8 cellular contexts compared by ENCODE assay signal in the genomic region with DNA sequence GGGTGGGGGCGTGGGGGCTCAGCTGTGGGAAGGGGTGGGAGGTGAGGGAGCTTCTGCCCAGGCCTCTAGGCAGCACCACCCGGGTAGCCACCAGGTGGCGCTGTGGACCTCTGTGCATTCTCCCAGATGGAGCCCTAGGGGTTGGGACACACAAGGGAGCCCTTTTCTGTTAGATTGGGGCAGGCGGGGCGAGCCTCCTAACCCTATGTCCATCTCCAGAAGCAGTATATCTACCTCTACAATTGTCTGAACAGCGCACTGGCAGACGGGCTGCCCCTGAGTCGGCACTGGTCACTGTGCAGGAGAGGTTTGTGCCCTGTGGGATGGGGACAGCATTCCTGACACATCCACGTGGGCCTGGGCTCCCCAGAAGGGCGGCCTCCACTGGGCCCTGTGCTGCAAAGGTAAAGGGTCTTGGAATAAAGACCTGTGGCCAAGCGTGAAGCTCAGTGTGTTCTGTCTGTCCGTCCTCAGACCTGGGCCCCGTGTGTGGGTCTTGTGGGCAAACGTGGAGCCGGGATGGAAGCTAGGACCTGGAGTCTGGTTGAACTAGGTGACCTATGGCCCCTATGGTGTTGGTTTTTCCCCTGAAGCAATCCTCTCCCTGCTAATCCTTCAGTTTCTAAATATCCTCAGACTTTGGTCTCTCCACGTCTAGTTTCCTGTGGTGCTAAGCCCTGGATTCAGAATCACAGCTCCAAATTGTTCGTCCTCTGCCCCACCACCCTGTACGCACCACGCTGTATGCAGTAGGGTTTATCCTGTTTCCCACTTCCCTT. TPM values are rescaled to one million over a fixed set of nuclear protein-coding genes. Genes with fewer than 3 reads are reported as not detected.
A peak's percentile ranks its signal among the peaks of the same experiment; 100 is the strongest.
DNase-seq lines count a peak whose midpoint lies in the region; ATAC-seq, FAIRE-seq and TF ChIP-seq lines count a peak whose summit lies in the region.

No MANE protein-coding gene starts in this region.

- H3K27ac ChIP-seq in right atrium auricular region (no peak overlapping the region), small intestine (ENCODE audit: low read depth in 1 of 2, low read length in 1 of 2) (no peak overlapping the region)

- 36 to 49% (median 42%) methylated on average over 19 of the region's 19 CpGs for WGBS in small intestine, 3 donors

- H3K27ac Mint-ChIP-seq in T-helper 17 cell = peak overlapping the region; percentile 9

- H3K4me1 ChIP-seq in adipocyte (ENCODE audit: control insufficient read depth, insufficient read depth, low read length) (peaks cover 7% of the 10 kb centered on the region), right atrium auricular region (peaks cover 0 to 15% of the 10 kb centered on the region in 2 donors), small intestine (ENCODE audit: control insufficient read depth in 2 of 2, insufficient read depth in 1 of 2, low read depth in 1 of 2, low read length in 1 of 2) (peaks cover 0 to 2% of the 10 kb centered on the region in 2 donors)

- no peaks in the 10 kb centered on the region for H3K9me3 ChIP-seq in T-helper 17 cell (ENCODE audit: control insufficient read depth, low read length, poor library complexity, severe bottlenecking)
- no peaks in the 10 kb centered on the region for H3K9me3 ChIP-seq in adipocyte (ENCODE audit: control insufficient read depth, low read length)
- H3K9me3 ChIP-seq in right atrium auricular region = no peaks in the 10 kb centered on the region
- H3K9me3 ChIP-seq in small intestine (ENCODE audit: control insufficient read depth, low read depth) = no peaks in the 10 kb centered on the region

- DNase-seq in GM04504 (ENCODE audit: low read depth) (peak; percentile 24), T-helper 17 cell (peak; percentile 64 to 82 (median 77)), adipocyte (ENCODE audit: low read depth) (peak; percentile 91), right atrium auricular region (ENCODE audit: low spot score) (no peak), small intestine (peak; percentile 71), H54 (ENCODE audit: insufficient read length, low spot score) (no peak), GM19240 (ENCODE audit: insufficient read length, low spot score) (no peak)

- no peak overlapping the region for H3K4me3 Mint-ChIP-seq in T-helper 17 cell

- no peaks in the 10 kb centered on the region for H3K36me3 Mint-ChIP-seq in T-helper 17 cell (ENCODE audit: low read depth)

- H3K36me3 ChIP-seq in adipocyte (ENCODE audit: control insufficient read depth, insufficient read depth, low read length, severe bottlenecking) = no peaks in the 10 kb centered on the region
- H3K36me3 ChIP-seq in right atrium auricular region = no peaks in the 10 kb centered on the region
- no peaks in the 10 kb centered on the region for H3K36me3 ChIP-seq in small intestine (ENCODE audit: control insufficient read depth in 2 of 2, insufficient read depth in 2 of 2, low read length in 2 of 2)

- FAIRE-seq in small intestine (lab: Jason Lieb, UNC) (no peak), H54 (lab: Jason Lieb, UNC) (no peak)

- peak; percentile 76 for ATAC-seq in T-helper 17 cell

- TF ChIP-seq CTCF in LNCAP (IDR thresholded peaks at IDR 0.05) = peak; percentile 87
- peak; percentile 92 to 94 for TF ChIP-seq CTCF in right atrium auricular region (IDR thresholded peaks at IDR 0.05)

- no peak for TF ChIP-seq POLR2A in H54 (IDR thresholded peaks at IDR 0.05; ENCODE audit: low read depth, low read length)

- peaks cover 34% of the 10 kb centered on the region for H3K27me3 ChIP-seq in adipocyte (replicated peaks; ENCODE audit: control insufficient read depth, insufficient read depth, low read length)
- H3K27me3 ChIP-seq in right atrium auricular region = no peaks in the 10 kb centered on the region
- peaks cover 0 to 3% of the 10 kb centered on the region in 2 donors for H3K27me3 ChIP-seq in small intestine (ENCODE audit: control insufficient read depth in 2 of 2, insufficient read depth in 2 of 2, low read length in 2 of 2)

- peaks cover 36% of the 10 kb centered on the region for H3K27me3 Mint-ChIP-seq in T-helper 17 cell

- no peak overlapping the region for H3K9ac ChIP-seq in adipocyte (ENCODE audit: low read length)

- no peak overlapping the region for H3K4me3 ChIP-seq in adipocyte (ENCODE audit: low read length)
- H3K4me3 ChIP-seq in right atrium auricular region = no peak overlapping the region
- no peak overlapping the region for H3K4me3 ChIP-seq in small intestine (ENCODE audit: low read depth in 1 of 2, low read length in 2 of 2)

- H3K4me1 Mint-ChIP-seq in T-helper 17 cell = peaks cover 10% of the 10 kb centered on the region

RNA-seq across cellular contexts. Expression of a gene that starts 4.4 kb away (rescaled TPM):
- under 1 TPM; 0.13 to 0.25 TPM for total RNA-seq in T-helper 17 cell
- 10 to 100 TPM in 1 of 2 donors, 1 to 10 TPM in 1; 5.5 to 17.0 TPM for total RNA-seq in right atrium auricular region
- 1 to 10 TPM in 1 of 3 donors, under 1 TPM in 1, not detected in 1; 0.27 to 1.0 TPM for polyA plus RNA-seq in small intestine

RNA-seq across cellular contexts. Expression of a gene that starts 28.8 kb away (rescaled TPM):
- total RNA-seq in T-helper 17 cell (100 to 1,000 TPM in 1 of 2 donors, 10 to 100 TPM in 1; 97.5 to 101 TPM), right atrium auricular region (under 1 TPM; 0.41 to 0.63 TPM)
- polyA plus RNA-seq in small intestine = 1 to 10 TPM; 1.9 to 8.9 (median 2.5) TPM

RNA-seq across cellular contexts. Expression of a gene that starts 44.7 kb away (rescaled TPM):
- total RNA-seq in T-helper 17 cell (10 to 100 TPM; 71.9 to 76.4 TPM), right atrium auricular region (10 to 100 TPM; 30.8 to 41.6 TPM)
- 10 to 100 TPM; 17.4 to 23.0 (median 22.2) TPM for polyA plus RNA-seq in small intestine

Comparison
In these comparisons a context has a peak if more than half of its experiments do, and no peak if none do; other contexts are left out.
1. DNase-seq: peak in GM04504 (single experiment), T-helper 17 cell (3 of 3), adipocyte (single experiment) and small intestine (single experiment); none in right atrium auricular region (single experiment), H54 (single experiment) and GM19240 (single experiment).
2. RNA of a gene that starts 4.4 kb away (total RNA-seq): 5.5 to 17.0 TPM in right atrium auricular region; 0.13 to 0.25 TPM in T-helper 17 cell; every median in the first group is over 4 times any median in the second.
3. RNA of a gene that starts 28.8 kb away (total RNA-seq): 97.5 to 101 TPM in T-helper 17 cell; 0.41 to 0.63 TPM in right atrium auricular region; every median in the first group is over 10 times any median in the second.